ENCODE assay signal across 1 cellular context in genomic region chr1:154961497-154962237, GRCh38.
A peak's percentile ranks its signal among the peaks of the same experiment; 100 is the strongest.
TF ChIP-seq lines count a peak whose summit lies in the region.

Gene PYGO2 (minus strand): TSS chr1:154961782. CDS start chr1:154961576, 206 bp downstream.

TF ChIP-seq in K562, 482 proteins besides CTCF, POLR2A, EP300 and RAD21 (continued from another document and continues in another):
- TF ChIP-seq KLF1 (tag; IDR thresholded peaks at IDR 0.05) (peak; percentile 43; the same call in 1 of the 2 replicates), MEF2D (tag; conservative IDR thresholded peaks at IDR 0.05; ENCODE audit: low read depth) (no peak), TCF7 (IDR thresholded peaks at IDR 0.05; ENCODE audit: borderline replicate concordance) (no peak), CBFA2T2 (conservative IDR thresholded peaks at IDR 0.05) (no peak), NFYB (IDR thresholded peaks at IDR 0.05; ENCODE audit: extremely low read depth, insufficient read length) (no peak), TEAD1 (CRISPR knock-in tag; IDR thresholded peaks at IDR 0.05) (no peak), NFIX (CRISPR knock-in tag; IDR thresholded peaks at IDR 0.05; ENCODE audit: low read depth) (no peak), CHD2 (IDR thresholded peaks at IDR 0.05; ENCODE audit: low read depth, low read length) (peak; percentile 17; the same call in 1 of the 2 replicates), HDGF (IDR thresholded peaks at IDR 0.05) (no peak), HNRNPH1 (optimal IDR thresholded peaks at IDR 0.05; ENCODE audit: low read depth, low read length) (no peak), PYGO2 (tag; IDR thresholded peaks at IDR 0.05) (no peak), PTRF (tag; IDR thresholded peaks at IDR 0.05) (no peak), NFE2 (IDR thresholded peaks at IDR 0.05; ENCODE audit: low read depth) (no peak), PURB (CRISPR knock-in tag; IDR thresholded peaks at IDR 0.05; ENCODE audit: low read depth) (no peak), ZNF143 (CRISPR knock-in tag; IDR thresholded peaks at IDR 0.05) (no peak), ZNF354B (CRISPR knock-in tag; IDR thresholded peaks at IDR 0.05) (no peak), ZNF23 (CRISPR knock-in tag; IDR thresholded peaks at IDR 0.05) (no peak), MAZ (CRISPR knock-in tag; conservative IDR thresholded peaks at IDR 0.05 in 1 of 2, IDR thresholded peaks at IDR 0.05 in 1 of 2) (peak; percentile 95 to 97), GMEB1 (CRISPR knock-in tag; IDR thresholded peaks at IDR 0.05) (no peak; the same call in 1 of the 2 replicates), ELF4 (CRISPR knock-in tag; IDR thresholded peaks at IDR 0.05) (no peak), ZC3H8 (IDR thresholded peaks at IDR 0.05) (no peak), EGR1 (conservative IDR thresholded peaks at IDR 0.05) (peak; percentile 83), ZFP1 (CRISPR knock-in tag; IDR thresholded peaks at IDR 0.05) (peak; percentile 6; the same call in 1 of the 2 replicates), HNRNPLL (IDR thresholded peaks at IDR 0.05; ENCODE audit: low read depth, low read length, poor library complexity, severe bottlenecking) (peak; percentile 97), CBX3 (IDR thresholded peaks at IDR 0.05; ENCODE audit: borderline replicate concordance in 1 of 2, low read length in 2 of 2) (no peak; a peak in 1 of 3 replicates), TBL1XR1 (IDR thresholded peaks at IDR 0.05; ENCODE audit: low read length in 2 of 2) (no peak), PBX2 (CRISPR knock-in tag; IDR thresholded peaks at IDR 0.05; ENCODE audit: low read depth) (no peak), PBX2 (tag; conservative IDR thresholded peaks at IDR 0.05; ENCODE audit: low read depth) (no peak), TCFL5 (CRISPR knock-in tag; conservative IDR thresholded peaks at IDR 0.05) (no peak), HDAC6 (IDR thresholded peaks at IDR 0.05; ENCODE audit: low read depth, low read length) (no peak), ZBTB8A (IDR thresholded peaks at IDR 0.05; ENCODE audit: partially characterized antibody) (no peak), NFATC3 (IDR thresholded peaks at IDR 0.05) (no peak), USF2 (CRISPR knock-in tag; IDR thresholded peaks at IDR 0.05) (no peak), SAP30 (IDR thresholded peaks at IDR 0.05; ENCODE audit: borderline replicate concordance, insufficient read depth, low read depth, low read length, poor library complexity, severe bottlenecking) (peak; percentile 47), SETDB1 (IDR thresholded peaks at IDR 0.05; ENCODE audit: low read length) (no peak), ESRRA (IDR thresholded peaks at IDR 0.05; ENCODE audit: borderline replicate concordance, low read depth) (peak; percentile 61; the same call in 1 of the 2 replicates), NFXL1 (CRISPR knock-in tag; IDR thresholded peaks at IDR 0.05) (no peak), RBM17 (IDR thresholded peaks at IDR 0.05; ENCODE audit: borderline replicate concordance, low read depth, low read length) (no peak), SREBF1 (IDR thresholded peaks at IDR 0.05; ENCODE audit: borderline replicate concordance, low read depth, low read length) (no peak), E2F6 (IDR thresholded peaks at IDR 0.05; ENCODE audit: borderline replicate concordance in 1 of 2, extremely low read depth in 1 of 2, insufficient read depth in 1 of 2, insufficient read length in 1 of 2, low read depth in 1 of 2, low read length in 1 of 2, poor library complexity in 1 of 2, severe bottlenecking in 1 of 2) (peak in 1 of 2 experiments; percentile 52), ZKSCAN8 (CRISPR knock-in tag; IDR thresholded peaks at IDR 0.05) (no peak), ZNF174 (CRISPR knock-in tag; IDR thresholded peaks at IDR 0.05) (no peak), TGIF2 (CRISPR knock-in tag; IDR thresholded peaks at IDR 0.05) (no peak; the same call in 1 of the 2 replicates), MAFF (IDR thresholded peaks at IDR 0.05; ENCODE audit: low read length) (no peak)
- TF ChIP-seq, protein P1, sequence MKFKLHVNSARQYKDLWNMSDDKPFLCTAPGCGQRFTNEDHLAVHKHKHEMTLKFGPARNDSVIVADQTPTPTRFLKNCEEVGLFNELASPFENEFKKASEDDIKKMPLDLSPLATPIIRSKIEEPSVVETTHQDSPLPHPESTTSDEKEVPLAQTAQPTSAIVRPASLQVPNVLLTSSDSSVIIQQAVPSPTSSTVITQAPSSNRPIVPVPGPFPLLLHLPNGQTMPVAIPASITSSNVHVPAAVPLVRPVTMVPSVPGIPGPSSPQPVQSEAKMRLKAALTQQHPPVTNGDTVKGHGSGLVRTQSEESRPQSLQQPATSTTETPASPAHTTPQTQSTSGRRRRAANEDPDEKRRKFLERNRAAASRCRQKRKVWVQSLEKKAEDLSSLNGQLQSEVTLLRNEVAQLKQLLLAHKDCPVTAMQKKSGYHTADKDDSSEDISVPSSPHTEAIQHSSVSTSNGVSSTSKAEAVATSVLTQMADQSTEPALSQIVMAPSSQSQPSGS (CRISPR knock-in tag; IDR thresholded peaks at IDR 0.05): no peak
- TF ChIP-seq, protein P2, sequence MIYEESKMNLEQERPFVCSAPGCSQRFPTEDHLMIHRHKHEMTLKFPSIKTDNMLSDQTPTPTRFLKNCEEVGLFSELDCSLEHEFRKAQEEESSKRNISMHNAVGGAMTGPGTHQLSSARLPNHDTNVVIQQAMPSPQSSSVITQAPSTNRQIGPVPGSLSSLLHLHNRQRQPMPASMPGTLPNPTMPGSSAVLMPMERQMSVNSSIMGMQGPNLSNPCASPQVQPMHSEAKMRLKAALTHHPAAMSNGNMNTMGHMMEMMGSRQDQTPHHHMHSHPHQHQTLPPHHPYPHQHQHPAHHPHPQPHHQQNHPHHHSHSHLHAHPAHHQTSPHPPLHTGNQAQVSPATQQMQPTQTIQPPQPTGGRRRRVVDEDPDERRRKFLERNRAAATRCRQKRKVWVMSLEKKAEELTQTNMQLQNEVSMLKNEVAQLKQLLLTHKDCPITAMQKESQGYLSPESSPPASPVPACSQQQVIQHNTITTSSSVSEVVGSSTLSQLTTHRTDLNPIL (CRISPR knock-in tag; IDR thresholded peaks at IDR 0.05): no peak
- TF ChIP-seq, protein P3, sequence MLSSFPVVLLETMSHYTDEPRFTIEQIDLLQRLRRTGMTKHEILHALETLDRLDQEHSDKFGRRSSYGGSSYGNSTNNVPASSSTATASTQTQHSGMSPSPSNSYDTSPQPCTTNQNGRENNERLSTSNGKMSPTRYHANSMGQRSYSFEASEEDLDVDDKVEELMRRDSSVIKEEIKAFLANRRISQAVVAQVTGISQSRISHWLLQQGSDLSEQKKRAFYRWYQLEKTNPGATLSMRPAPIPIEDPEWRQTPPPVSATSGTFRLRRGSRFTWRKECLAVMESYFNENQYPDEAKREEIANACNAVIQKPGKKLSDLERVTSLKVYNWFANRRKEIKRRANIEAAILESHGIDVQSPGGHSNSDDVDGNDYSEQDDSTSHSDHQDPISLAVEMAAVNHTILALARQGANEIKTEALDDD (IDR thresholded peaks at IDR 0.05): no peak
- TF ChIP-seq, protein P4, sequence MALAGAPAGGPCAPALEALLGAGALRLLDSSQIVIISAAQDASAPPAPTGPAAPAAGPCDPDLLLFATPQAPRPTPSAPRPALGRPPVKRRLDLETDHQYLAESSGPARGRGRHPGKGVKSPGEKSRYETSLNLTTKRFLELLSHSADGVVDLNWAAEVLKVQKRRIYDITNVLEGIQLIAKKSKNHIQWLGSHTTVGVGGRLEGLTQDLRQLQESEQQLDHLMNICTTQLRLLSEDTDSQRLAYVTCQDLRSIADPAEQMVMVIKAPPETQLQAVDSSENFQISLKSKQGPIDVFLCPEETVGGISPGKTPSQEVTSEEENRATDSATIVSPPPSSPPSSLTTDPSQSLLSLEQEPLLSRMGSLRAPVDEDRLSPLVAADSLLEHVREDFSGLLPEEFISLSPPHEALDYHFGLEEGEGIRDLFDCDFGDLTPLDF (CRISPR knock-in tag; IDR thresholded peaks at IDR 0.05): 0 out of 2 replicates have a peak, but pooled peaks have one; percentile 67
- TF ChIP-seq, protein P5, sequence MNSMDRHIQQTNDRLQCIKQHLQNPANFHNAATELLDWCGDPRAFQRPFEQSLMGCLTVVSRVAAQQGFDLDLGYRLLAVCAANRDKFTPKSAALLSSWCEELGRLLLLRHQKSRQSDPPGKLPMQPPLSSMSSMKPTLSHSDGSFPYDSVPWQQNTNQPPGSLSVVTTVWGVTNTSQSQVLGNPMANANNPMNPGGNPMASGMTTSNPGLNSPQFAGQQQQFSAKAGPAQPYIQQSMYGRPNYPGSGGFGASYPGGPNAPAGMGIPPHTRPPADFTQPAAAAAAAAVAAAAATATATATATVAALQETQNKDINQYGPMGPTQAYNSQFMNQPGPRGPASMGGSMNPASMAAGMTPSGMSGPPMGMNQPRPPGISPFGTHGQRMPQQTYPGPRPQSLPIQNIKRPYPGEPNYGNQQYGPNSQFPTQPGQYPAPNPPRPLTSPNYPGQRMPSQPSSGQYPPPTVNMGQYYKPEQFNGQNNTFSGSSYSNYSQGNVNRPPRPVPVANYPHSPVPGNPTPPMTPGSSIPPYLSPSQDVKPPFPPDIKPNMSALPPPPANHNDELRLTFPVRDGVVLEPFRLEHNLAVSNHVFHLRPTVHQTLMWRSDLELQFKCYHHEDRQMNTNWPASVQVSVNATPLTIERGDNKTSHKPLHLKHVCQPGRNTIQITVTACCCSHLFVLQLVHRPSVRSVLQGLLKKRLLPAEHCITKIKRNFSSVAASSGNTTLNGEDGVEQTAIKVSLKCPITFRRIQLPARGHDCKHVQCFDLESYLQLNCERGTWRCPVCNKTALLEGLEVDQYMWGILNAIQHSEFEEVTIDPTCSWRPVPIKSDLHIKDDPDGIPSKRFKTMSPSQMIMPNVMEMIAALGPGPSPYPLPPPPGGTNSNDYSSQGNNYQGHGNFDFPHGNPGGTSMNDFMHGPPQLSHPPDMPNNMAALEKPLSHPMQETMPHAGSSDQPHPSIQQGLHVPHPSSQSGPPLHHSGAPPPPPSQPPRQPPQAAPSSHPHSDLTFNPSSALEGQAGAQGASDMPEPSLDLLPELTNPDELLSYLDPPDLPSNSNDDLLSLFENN (IDR thresholded peaks at IDR 0.05; ENCODE audit: low read depth in 2 of 2, low read length in 2 of 2): no peak
- TF ChIP-seq, protein P6, sequence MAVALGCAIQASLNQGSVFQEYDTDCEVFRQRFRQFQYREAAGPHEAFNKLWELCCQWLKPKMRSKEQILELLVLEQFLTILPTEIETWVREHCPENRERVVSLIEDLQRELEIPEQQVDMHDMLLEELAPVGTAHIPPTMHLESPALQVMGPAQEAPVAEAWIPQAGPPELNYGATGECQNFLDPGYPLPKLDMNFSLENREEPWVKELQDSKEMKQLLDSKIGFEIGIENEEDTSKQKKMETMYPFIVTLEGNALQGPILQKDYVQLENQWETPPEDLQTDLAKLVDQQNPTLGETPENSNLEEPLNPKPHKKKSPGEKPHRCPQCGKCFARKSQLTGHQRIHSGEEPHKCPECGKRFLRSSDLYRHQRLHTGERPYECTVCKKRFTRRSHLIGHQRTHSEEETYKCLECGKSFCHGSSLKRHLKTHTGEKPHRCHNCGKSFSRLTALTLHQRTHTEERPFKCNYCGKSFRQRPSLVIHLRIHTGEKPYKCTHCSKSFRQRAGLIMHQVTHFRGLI (CRISPR knock-in tag; IDR thresholded peaks at IDR 0.05): no peak
